In the genomic region with DNA sequence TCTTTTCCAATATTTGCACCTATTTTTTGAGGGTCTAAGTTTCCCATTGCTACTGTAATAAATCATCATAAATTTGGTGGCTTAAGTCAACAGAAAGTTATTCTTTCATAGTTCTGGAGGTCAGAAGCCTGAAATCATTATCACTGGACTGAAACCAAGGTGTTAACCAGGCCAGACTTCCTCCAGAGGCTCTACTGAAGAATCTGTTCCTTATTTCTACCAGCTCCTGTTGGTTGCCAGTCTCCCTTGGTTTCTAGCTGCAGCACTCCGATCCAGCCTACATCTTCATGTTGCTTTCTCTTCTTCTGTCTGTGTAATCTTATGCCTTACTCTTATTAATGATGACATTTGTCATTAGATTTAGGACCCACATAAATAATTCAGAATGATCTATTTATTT, we compare ENCODE assay signal across 12 cellular contexts.
DNase-seq lines count a peak whose midpoint lies in the region; ATAC-seq lines count a peak whose summit lies in the region.
"Had no signal": no experiment of that assay in that cellular context is flagged by ENCODE, and none has a peak within 500 bp of the region (broad histone marks: within the 10 kb centered on the region; RNA-seq: fewer than 3 reads in every experiment).

No MANE protein-coding gene starts in this region.

- peak; percentile 12 for DNase-seq in kidney tubule cell (ENCODE audit: low spot score)
- no peak for DNase-seq in foreskin melanocyte
- DNase-seq in activated T-cell treated with anti-CD3 and anti-CD28 coated beads for 4 hours, result no peak
- DNase-seq in DMS79 (lab: John Stamatoyannopoulos, UW), result no peak
- DNase-seq: DND-41, NCI-H1105, NCI-H1694, NCI-H2081 treated with DMSO at 0.1 percent for 48 hours, Right ventricle myocardium superior had no signal

- ATAC-seq in GM18502 (IDR thresholded peaks at IDR 0.05; ENCODE audit: poor library complexity, unreplicated experiment), result peak; percentile 64
- peak; percentile 80 for ATAC-seq in GM21367 (IDR thresholded peaks at IDR 0.05; ENCODE audit: unreplicated experiment)
- peak; percentile 47 for ATAC-seq in HG03469 (IDR thresholded peaks at IDR 0.05; ENCODE audit: unreplicated experiment)
